ENCODE assay signal across 10 cellular contexts in the genomic region with DNA sequence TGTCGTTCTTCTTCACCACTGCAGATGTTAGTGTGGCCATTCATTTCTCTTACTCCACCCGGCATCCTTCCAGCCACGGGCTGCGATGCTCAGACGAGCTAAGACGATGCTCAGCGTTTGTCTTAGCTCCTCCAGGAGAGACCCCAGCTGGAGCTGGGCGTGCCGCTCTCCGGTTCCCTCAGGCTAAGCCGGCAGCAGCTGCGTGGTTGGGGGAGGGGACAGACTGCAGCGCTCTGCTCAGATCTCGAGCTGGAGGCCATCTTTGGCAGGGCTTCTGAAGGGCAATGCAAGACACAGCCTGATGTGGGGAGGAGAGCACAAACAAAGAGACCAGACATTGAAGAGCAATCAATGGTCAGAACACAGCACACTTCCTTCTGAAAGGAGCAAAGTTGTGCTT. TPM values are rescaled to one million over a fixed set of nuclear protein-coding genes. Genes with fewer than 3 reads are reported as not detected.
DNase-seq lines count a peak whose midpoint lies in the region; ATAC-seq and TF ChIP-seq lines count a peak whose summit lies in the region.
"Had no signal": no experiment of that assay in that cellular context is flagged by ENCODE, and none has a peak within 500 bp of the region (broad histone marks: within the 10 kb centered on the region; RNA-seq: fewer than 3 reads in every experiment).

No MANE protein-coding gene starts in this region.

- no peak overlapping the region for H3K27ac Mint-ChIP-seq in endothelial cell (ENCODE audit: unreplicated experiment)
- no peak overlapping the region for H3K27ac Mint-ChIP-seq in type B pancreatic cell

- H3K4me1 Mint-ChIP-seq in endothelial cell (ENCODE audit: unreplicated experiment) (peaks cover 10% of the 10 kb centered on the region), type B pancreatic cell (ENCODE audit: unreplicated experiment) (peaks cover 11% of the 10 kb centered on the region)

- peak; percentile 67 for DNase-seq in DMS53 (lab: John Stamatoyannopoulos, UW)
- no peak for DNase-seq in DMS53 treated with DMSO at 0.1 percent for 48 hours (lab: John Stamatoyannopoulos, UW; ENCODE audit: unreplicated experiment)
- peak; percentile 75 to 86 for DNase-seq in NCI-H524 (lab: John Stamatoyannopoulos, UW)
- DNase-seq in endothelial cell (ENCODE audit: low spot score), result peak; percentile 37
- DNase-seq in type B pancreatic cell (ENCODE audit: extremely low spot score, unreplicated experiment), result no peak
- DNase-seq in SW480 (ENCODE audit: low spot score), result no peak
- no peak for DNase-seq in stimulated activated naive CD4-positive, alpha-beta T cell (lab: John Stamatoyannopoulos, UW)
- DNase-seq: activated T-cell treated with anti-CD3 and anti-CD28 coated beads, Interleukin-2, amount 50 U/mL, for 48 hours had no signal

- H3K4me3 Mint-ChIP-seq in endothelial cell (ENCODE audit: unreplicated experiment), result no peak overlapping the region
- H3K4me3 Mint-ChIP-seq in type B pancreatic cell, result peak overlapping the region; percentile 72

- TF ChIP-seq CTCF in endothelial cell (IDR thresholded peaks at IDR 0.05; ENCODE audit: unreplicated experiment) (no peak), type B pancreatic cell (conservative IDR thresholded peaks at IDR 0.05) (no peak)

- H3K36me3 Mint-ChIP-seq in endothelial cell (ENCODE audit: low read depth, unreplicated experiment), result peaks cover 6% of the 10 kb centered on the region
- H3K36me3 Mint-ChIP-seq in type B pancreatic cell, result peaks cover 4% of the 10 kb centered on the region

- H3K9me3 Mint-ChIP-seq in endothelial cell (ENCODE audit: unreplicated experiment) (peaks cover 4% of the 10 kb centered on the region), type B pancreatic cell (peaks cover 5% of the 10 kb centered on the region)

- ATAC-seq in GM19395 (IDR thresholded peaks at IDR 0.05; ENCODE audit: unreplicated experiment), result no peak

- H3K27me3 Mint-ChIP-seq in endothelial cell (ENCODE audit: unreplicated experiment) (peaks cover 12% of the 10 kb centered on the region), type B pancreatic cell (peaks cover 47% of the 10 kb centered on the region)

RNA-seq across cellular contexts. Expression of a gene that starts 4.8 kb away (rescaled TPM):
- 0.23 TPM for total RNA-seq in endothelial cell (ENCODE audit: unreplicated experiment)
- total RNA-seq in type B pancreatic cell (ENCODE audit: low replicate concordance), result 9.4 and 38.0 TPM in 2 replicates

RNA-seq across cellular contexts. Expression of a gene that starts 36.1 kb away (rescaled TPM):
- total RNA-seq in endothelial cell (ENCODE audit: unreplicated experiment), result not detected
- not detected in 2 replicates for total RNA-seq in type B pancreatic cell (ENCODE audit: low replicate concordance)
- total RNA-seq: mononuclear cell had no signal

Comparison
In these comparisons a context has a peak if more than half of its experiments do, and no peak if none do; other contexts are left out.
1. DNase-seq: peak in DMS53 (single experiment), NCI-H524 (2 of 2) and endothelial cell (single experiment); none in DMS53 treated with DMSO at 0.1 percent for 48 hours (single experiment), type B pancreatic cell (single experiment), SW480 (single experiment) and stimulated activated naive CD4-positive, alpha-beta T cell (0 of 6).